Comparison of ENCODE assay signal across 9 cellular contexts in genomic region chr12:124774462-124775167, GRCh38.
A peak's percentile ranks its signal among the peaks of the same experiment; 100 is the strongest.
DNase-seq lines count a peak whose midpoint lies in the region; ATAC-seq, FAIRE-seq and TF ChIP-seq lines count a peak whose summit lies in the region.
"Had no signal": no experiment of that assay in that cellular context is flagged by ENCODE, and none has a peak within 500 bp of the region (broad histone marks: within the 10 kb centered on the region; RNA-seq: fewer than 3 reads in every experiment).

No MANE protein-coding gene starts in this region.

- H3K4me1 Mint-ChIP-seq in T-helper 2 cell treated with Interferon-gamma antibody and Interleukin-4, amounts not matched to agents 5 μg/mL and 100 μg/mL, for 36 hours (ENCODE audit: low read depth), result peaks cover 31% of the 10 kb centered on the region
- H3K4me1 Mint-ChIP-seq in naive thymus-derived CD8-positive, alpha-beta T cell, result peaks cover 3 to 27% (median 16%) of the 10 kb centered on the region in 4 donors

- ATAC-seq in GM18909 (IDR thresholded peaks at IDR 0.05; ENCODE audit: poor library complexity, unreplicated experiment), result peak; percentile 81
- peak; percentile 76 for ATAC-seq in HG03103 (IDR thresholded peaks at IDR 0.05; ENCODE audit: low read depth, unreplicated experiment)
- peak; percentile 47 to 70 for ATAC-seq in naive thymus-derived CD8-positive, alpha-beta T cell

- DNase-seq in AG04449 (ENCODE audit: low read depth, low spot score) (peak; percentile 76), bronchial epithelial cell (ENCODE audit: low read depth) (peak; percentile 28), suprapubic skin (ENCODE audit: low spot score in 2 of 2) (no peak), NCI-H1417 treated with DMSO at 0.1 percent for 48 hours (lab: John Stamatoyannopoulos, UW) (no peak)
- DNase-seq in T-helper 2 cell treated with Interferon-gamma antibody and Interleukin-4, amounts not matched to agents 5 μg/mL and 100 μg/mL, for 36 hours (ENCODE audit: low spot score), result peak; percentile 90
- DNase-seq in naive thymus-derived CD8-positive, alpha-beta T cell, result peak in 2 of 10 donors; percentile 22 to 24

- no peaks in the 10 kb centered on the region for H3K9me3 ChIP-seq in suprapubic skin
- H3K9me3 ChIP-seq: lower lobe of right lung had no signal

- peak overlapping the region; percentile 29 for H3K27ac ChIP-seq in suprapubic skin
- H3K27ac ChIP-seq: lower lobe of right lung had no signal

- no peak for TF ChIP-seq POLR2A in suprapubic skin (IDR thresholded peaks at IDR 0.05)

- CTCF ChIA-PET in AG04449 (lab: Yijun Ruan, JAX), result interaction anchor here (0.7 to 7.4 kb wide), 11 partner anchors 8 to 744 kb away, joined by 3 to 73 read pairs (median 4); no protein-coding TSS in a partner anchor

- H3K4me3 ChIP-seq in AG04449 (ENCODE audit: low read depth, low read length) (peak overlapping the region; percentile 38), bronchial epithelial cell (ENCODE audit: low read depth, low read length) (no peak overlapping the region), suprapubic skin (peak overlapping the region; percentile 23)
- H3K4me3 ChIP-seq: lower lobe of right lung had no signal

- H3K27me3 Mint-ChIP-seq in T-helper 2 cell treated with Interferon-gamma antibody and Interleukin-4, amounts not matched to agents 5 μg/mL and 100 μg/mL, for 36 hours (ENCODE audit: low read depth), result peaks cover 10% of the 10 kb centered on the region
- peaks cover 5 to 25% (median 9%) of the 10 kb centered on the region in 5 donors for H3K27me3 Mint-ChIP-seq in naive thymus-derived CD8-positive, alpha-beta T cell

- no peak for TF ChIP-seq EP300 in suprapubic skin (IDR thresholded peaks at IDR 0.05)

- FAIRE-seq in bronchial epithelial cell (lab: Jason Lieb, UNC), result no peak

- H3K36me3 Mint-ChIP-seq in T-helper 2 cell treated with Interferon-gamma antibody and Interleukin-4, amounts not matched to agents 5 μg/mL and 100 μg/mL, for 36 hours (ENCODE audit: low read depth), result peaks cover 2% of the 10 kb centered on the region
- no peaks in the 10 kb centered on the region for H3K36me3 Mint-ChIP-seq in naive thymus-derived CD8-positive, alpha-beta T cell

- no peaks in the 10 kb centered on the region for H3K9me3 Mint-ChIP-seq in T-helper 2 cell treated with Interferon-gamma antibody and Interleukin-4, amounts not matched to agents 5 μg/mL and 100 μg/mL, for 36 hours
- H3K9me3 Mint-ChIP-seq in naive thymus-derived CD8-positive, alpha-beta T cell, result no peaks in the 10 kb centered on the region

- H3K4me3 Mint-ChIP-seq in T-helper 2 cell treated with Interferon-gamma antibody and Interleukin-4, amounts not matched to agents 5 μg/mL and 100 μg/mL, for 36 hours, result peak overlapping the region; percentile 82
- peak overlapping the region in 8 of 10 donors; percentile 22 to 76 (median 34) for H3K4me3 Mint-ChIP-seq in naive thymus-derived CD8-positive, alpha-beta T cell

- 11% methylated on average over 15 of the region's 15 CpGs for WGBS in suprapubic skin

- no peaks in the 10 kb centered on the region for H3K27me3 ChIP-seq in bronchial epithelial cell (ENCODE audit: control insufficient read depth, insufficient read depth, low read length)
- H3K27me3 ChIP-seq in suprapubic skin, result no peaks in the 10 kb centered on the region

- TF ChIP-seq CTCF in AG04449 (IDR thresholded peaks at IDR 0.05; ENCODE audit: insufficient read depth, low read length, missing control alignments) (no peak), bronchial epithelial cell (IDR thresholded peaks at IDR 0.05; ENCODE audit: insufficient read depth, low read length, severe bottlenecking) (no peak), suprapubic skin (IDR thresholded peaks at IDR 0.05) (no peak)

- POLR2A ChIA-PET in AG04449 (lab: Yijun Ruan, JAX), result interaction anchor here (1.1 kb wide), 1 partner anchor 12 kb away, joined by 4 read pairs; no protein-coding TSS in a partner anchor
- POLR2A ChIA-PET in naive thymus-derived CD8-positive, alpha-beta T cell (lab: Charles Lee), result no interaction called here

- H3K4me1 ChIP-seq in suprapubic skin, result peaks cover 25% of the 10 kb centered on the region

- H3K27ac Mint-ChIP-seq in T-helper 2 cell treated with Interferon-gamma antibody and Interleukin-4, amounts not matched to agents 5 μg/mL and 100 μg/mL, for 36 hours, result peak overlapping the region; percentile 78
- H3K27ac Mint-ChIP-seq in naive thymus-derived CD8-positive, alpha-beta T cell, result peak overlapping the region in 5 of 10 donors; percentile 21 to 73 (median 33)

- H3K36me3 ChIP-seq in bronchial epithelial cell (ENCODE audit: control insufficient read depth, insufficient read depth, low read length) (no peaks in the 10 kb centered on the region), suprapubic skin (no peaks in the 10 kb centered on the region)
- H3K36me3 ChIP-seq: lower lobe of right lung had no signal

Comparison
In these comparisons a context has a peak if more than half of its experiments do, and no peak if none do; other contexts are left out.
1. DNase-seq: peak in AG04449 (single experiment), T-helper 2 cell treated with Interferon-gamma antibody and Interleukin-4, amounts not matched to agents 5 μg/mL and 100 μg/mL, for 36 hours (single experiment) and bronchial epithelial cell (single experiment); none in suprapubic skin (0 of 2) and NCI-H1417 treated with DMSO at 0.1 percent for 48 hours (single experiment).
2. Peak in every context shown above with its lines, with median percentiles within 50 percentile points of each other: ATAC-seq.